ENCODE assay signal across 33 cellular contexts in the genomic region with DNA sequence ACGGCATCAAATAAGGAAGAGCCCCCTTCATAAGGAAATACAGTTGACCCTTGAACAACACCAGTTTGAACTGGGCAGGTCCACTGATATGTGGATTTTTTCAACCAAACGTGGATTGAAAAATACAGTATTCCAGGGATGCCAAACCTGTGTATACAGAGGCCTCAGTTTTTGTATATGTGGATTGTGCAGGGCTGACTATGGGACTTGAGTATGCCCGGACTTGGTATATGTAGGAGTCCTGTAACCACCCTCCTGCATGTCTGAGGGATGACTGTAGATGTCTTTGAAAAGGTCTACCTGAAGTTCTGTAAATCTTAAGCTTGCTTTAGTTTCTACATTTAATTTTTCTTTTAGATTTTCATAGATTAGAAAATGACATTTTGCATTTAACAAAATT.
"Had no signal": no experiment of that assay in that cellular context is flagged by ENCODE, and none has a peak within 500 bp of the region (broad histone marks: within the 10 kb centered on the region; RNA-seq: fewer than 3 reads in every experiment).

No MANE protein-coding gene starts in this region.

- H3K27me3 ChIP-seq: brain microvascular endothelial cell, dorsolateral prefrontal cortex, esophagus muscularis mucosa, gastroesophageal sphincter had no signal

- ATAC-seq: activated CD4-positive, alpha-beta T cell treated with anti-CD3 and anti-CD28 coated beads for 36 hours; activated CD8-positive, alpha-beta memory T cell treated with anti-CD3 and anti-CD28 coated beads, Interleukin-2, amount 10 ng/mL, durations not matched to agents 7 days and 5 days; activated CD8-positive, alpha-beta T cell treated with anti-CD3 and anti-CD28 coated beads, Interleukin-2, amount 10 ng/mL, durations not matched to agents 7 days and 5 days; gastroesophageal sphincter; T-cell had no signal

- H3K4me3 Mint-ChIP-seq: activated CD4-positive, alpha-beta memory T cell treated with anti-CD3 and anti-CD28 coated beads for 36 hours; activated CD4-positive, alpha-beta T cell treated with anti-CD3 and anti-CD28 coated beads for 36 hours; activated CD4-positive, alpha-beta T cell treated with anti-CD3 and anti-CD28 coated beads, Interleukin-2, amount 10 ng/mL, durations not matched to agents 24 days and 14 days; activated CD8-positive, alpha-beta memory T cell treated with anti-CD3 and anti-CD28 coated beads, Interleukin-2, amount 10 ng/mL, durations not matched to agents 7 days and 5 days; activated CD8-positive, alpha-beta T cell treated with anti-CD3 and anti-CD28 coated beads, Interleukin-2, amount 10 ng/mL, durations not matched to agents 7 days and 5 days; activated naive CD4-positive, alpha-beta T cell treated with anti-CD3 and anti-CD28 coated beads, Interleukin-2, amount 10 ng/mL, durations not matched to agents 7 days and 5 days; activated naive CD8-positive, alpha-beta T cell; activated T-helper 1 cell treated with anti-CD3 and anti-CD28 coated beads, Interleukin-12 subunit alpha, Interleukin-12 subunit beta, Interleukin-2, Interleukin-4 antibody, amounts not matched to agents 30 ng/mL and 10 ng/mL and 1 ng/mL, durations not matched to agents 14 hours and 24 hours and 36 hours; central memory CD8-positive, alpha-beta T cell; dendritic cell treated with granulocyte-macrophage colony-stimulating factor and Interleukin-4, amounts not matched to agents 40 ng/mL and 50 ng/mL, for 4 days; T-cell; T-helper 1 cell treated with Interleukin-12 subunit alpha and Interleukin-12 subunit beta and Interleukin-4 antibody, amounts not matched to agents 30 μg/mL and 1 μg/mL, for 36 hours; T-helper 2 cell treated with Interferon-gamma antibody and Interleukin-4, amounts not matched to agents 5 μg/mL and 100 μg/mL, for 36 hours had no signal

- H3K36me3 ChIP-seq: brain microvascular endothelial cell, esophagus muscularis mucosa, gastroesophageal sphincter, WERI-Rb-1 had no signal

- H3K27ac ChIP-seq: brain microvascular endothelial cell, coronary artery, dorsolateral prefrontal cortex, esophagus muscularis mucosa, gastroesophageal sphincter, WERI-Rb-1 had no signal

- H3K9me3 ChIP-seq: esophagus muscularis mucosa, gastroesophageal sphincter had no signal

- DNase-seq: activated CD4-positive, alpha-beta memory T cell treated with anti-CD3 and anti-CD28 coated beads for 36 hours; activated CD4-positive, alpha-beta T cell treated with anti-CD3 and anti-CD28 coated beads for 36 hours; activated CD4-positive, alpha-beta T cell treated with anti-CD3 and anti-CD28 coated beads, Interleukin-2, amount 10 ng/mL, durations not matched to agents 24 days and 14 days; activated CD4-positive, CD25-positive, alpha-beta regulatory T cell; activated CD4-positive, CD25-positive, alpha-beta regulatory T cell treated with anti-CD3 and anti-CD28 coated beads, Interleukin-2, amount 50 U/mL, for 72 hours; activated CD8-positive, alpha-beta memory T cell treated with anti-CD3 and anti-CD28 coated beads, Interleukin-2, amount 10 ng/mL, durations not matched to agents 7 days and 5 days; activated CD8-positive, alpha-beta memory T cell treated with anti-CD3 and anti-CD28 coated beads, Interleukin-2, amount 50 U/mL, for 4 hours; activated CD8-positive, alpha-beta T cell treated with anti-CD3 and anti-CD28 coated beads, Interleukin-2, amount 10 ng/mL, durations not matched to agents 7 days and 5 days; activated effector memory CD4-positive, alpha-beta T cell treated with anti-CD3 and anti-CD28 coated beads, Interleukin-2, amount 50 U/mL, for 16 hours; activated naive CD4-positive, alpha-beta T cell treated with anti-CD3 and anti-CD28 coated beads, Interleukin-2, amount 10 ng/mL, durations not matched to agents 7 days and 5 days; activated T-cell treated with anti-CD3 and anti-CD28 coated beads, Interleukin-2, amount 50 U/mL, for 1 hour; activated T-cell treated with anti-CD3 and anti-CD28 coated beads, Interleukin-2, amount 50 U/mL, for 48 hours; amniotic stem cell; anterior cingulate cortex; brain microvascular endothelial cell; dorsolateral prefrontal cortex; effector memory CD4-positive, alpha-beta T cell; erythroblast; foreskin melanocyte; SW 1271; T-cell; T1000; WERI-Rb-1 had no signal

- H3K4me3 ChIP-seq: coronary artery, dorsolateral prefrontal cortex, esophagus muscularis mucosa, gastroesophageal sphincter had no signal

- H3K27ac Mint-ChIP-seq: activated CD4-positive, alpha-beta memory T cell treated with anti-CD3 and anti-CD28 coated beads for 36 hours; activated CD4-positive, alpha-beta T cell treated with anti-CD3 and anti-CD28 coated beads for 36 hours; activated CD4-positive, alpha-beta T cell treated with anti-CD3 and anti-CD28 coated beads, Interleukin-2, amount 10 ng/mL, durations not matched to agents 24 days and 14 days; activated CD8-positive, alpha-beta memory T cell treated with anti-CD3 and anti-CD28 coated beads, Interleukin-2, amount 10 ng/mL, durations not matched to agents 7 days and 5 days; activated CD8-positive, alpha-beta T cell treated with anti-CD3 and anti-CD28 coated beads, Interleukin-2, amount 10 ng/mL, durations not matched to agents 7 days and 5 days; activated naive CD4-positive, alpha-beta T cell treated with anti-CD3 and anti-CD28 coated beads, Interleukin-2, amount 10 ng/mL, durations not matched to agents 7 days and 5 days; activated T-helper 1 cell treated with anti-CD3 and anti-CD28 coated beads, Interleukin-12 subunit alpha, Interleukin-12 subunit beta, Interleukin-2, Interleukin-4 antibody, amounts not matched to agents 30 ng/mL and 10 ng/mL and 1 ng/mL, durations not matched to agents 14 hours and 24 hours and 36 hours; activated T-helper 2 cell treated with anti-CD3 and anti-CD28 coated beads, Interferon-gamma antibody, Interleukin-2, Interleukin-4, amounts not matched to agents 10 μg/mL and 5 μg/mL and 100 μg/mL, durations not matched to agents 14 hours and 24 hours and 36 hours; dendritic cell treated with granulocyte-macrophage colony-stimulating factor and Interleukin-4, amounts not matched to agents 40 ng/mL and 50 ng/mL, for 4 days; T-helper 1 cell treated with Interleukin-12 subunit alpha and Interleukin-12 subunit beta and Interleukin-4 antibody, amounts not matched to agents 30 μg/mL and 1 μg/mL, for 36 hours; T-helper 2 cell treated with Interferon-gamma antibody and Interleukin-4, amounts not matched to agents 5 μg/mL and 100 μg/mL, for 36 hours had no signal

- H3K27me3 Mint-ChIP-seq: activated CD4-positive, alpha-beta memory T cell treated with anti-CD3 and anti-CD28 coated beads for 36 hours; activated CD4-positive, alpha-beta T cell treated with anti-CD3 and anti-CD28 coated beads for 36 hours; activated CD4-positive, alpha-beta T cell treated with anti-CD3 and anti-CD28 coated beads, Interleukin-2, amount 10 ng/mL, durations not matched to agents 24 days and 14 days; activated CD8-positive, alpha-beta memory T cell treated with anti-CD3 and anti-CD28 coated beads, Interleukin-2, amount 10 ng/mL, durations not matched to agents 7 days and 5 days; activated naive CD4-positive, alpha-beta T cell treated with anti-CD3 and anti-CD28 coated beads, Interleukin-2, amount 10 ng/mL, durations not matched to agents 7 days and 5 days; activated naive CD8-positive, alpha-beta T cell; central memory CD8-positive, alpha-beta T cell; dendritic cell treated with granulocyte-macrophage colony-stimulating factor and Interleukin-4, amounts not matched to agents 40 ng/mL and 50 ng/mL, for 4 days; T-cell had no signal
